ENCODE assay signal across 9 cellular contexts in genomic region chr12:15863984-15864383, GRCh38. TPM values are rescaled to one million over a fixed set of nuclear protein-coding genes. Genes with fewer than 3 reads are reported as not detected.
DNase-seq lines count a peak whose midpoint lies in the region; ATAC-seq, FAIRE-seq and TF ChIP-seq lines count a peak whose summit lies in the region.
"Had no signal": no experiment of that assay in that cellular context is flagged by ENCODE, and none has a peak within 500 bp of the region (broad histone marks: within the 10 kb centered on the region; RNA-seq: fewer than 3 reads in every experiment).

No MANE protein-coding gene starts in this region.

- no peak overlapping the region for H3K4me3 ChIP-seq in mammary epithelial cell (replicated peaks in 1 of 3; ENCODE audit: insufficient read depth in 1 of 3, low read depth in 2 of 3, low read length in 3 of 3)
- H3K4me3 ChIP-seq in right atrium auricular region, result no peak overlapping the region
- H3K4me3 ChIP-seq: upper lobe of left lung had no signal

- DNase-seq in GM12891 (ENCODE audit: insufficient read length, low spot score), result no peak
- DNase-seq in activated T-helper 1 cell treated with anti-CD3 and anti-CD28 coated beads, Interleukin-12 subunit alpha, Interleukin-12 subunit beta, Interleukin-2, Interleukin-4 antibody, amounts not matched to agents 30 ng/mL and 10 ng/mL and 1 ng/mL, durations not matched to agents 14 hours and 24 hours and 36 hours (ENCODE audit: low spot score), result no peak
- no peak for DNase-seq in mammary epithelial cell
- no peak for DNase-seq in right atrium auricular region (ENCODE audit: low spot score)
- no peak for DNase-seq in NCI-H226
- DNase-seq in D721Med (ENCODE audit: insufficient read length, low spot score), result no peak
- DNase-seq: upper lobe of left lung had no signal

- H3K4me1 ChIP-seq in mammary epithelial cell (ENCODE audit: insufficient read depth, low read length) (no peaks in the 10 kb centered on the region), right atrium auricular region (no peaks in the 10 kb centered on the region)
- H3K4me1 ChIP-seq: upper lobe of left lung had no signal

- CTCF ChIA-PET in mammary epithelial cell (lab: Charles Lee; ENCODE audit: low non-redundant PET), result no interaction called here

- intact Hi-C loops in activated T-helper 1 cell treated with anti-CD3 and anti-CD28 coated beads, Interleukin-12 subunit alpha, Interleukin-12 subunit beta, Interleukin-2, Interleukin-4 antibody, amounts not matched to agents 30 ng/mL and 10 ng/mL and 1 ng/mL, durations not matched to agents 14 hours and 24 hours and 36 hours (cut with micrococcal nuclease), result no loop called here
- intact Hi-C loops in mammary epithelial cell (cut with micrococcal nuclease), result no loop called here

- H3K36me3 ChIP-seq in mammary epithelial cell (ENCODE audit: insufficient read depth, low read length), result no peaks in the 10 kb centered on the region
- no peaks in the 10 kb centered on the region for H3K36me3 ChIP-seq in right atrium auricular region
- H3K36me3 ChIP-seq: upper lobe of left lung had no signal

- WGBS in mammary epithelial cell (ENCODE audit: low coverage, missing lambda C conversion rate), result 95% methylated on average over 6 of the region's 6 CpGs

- no peak overlapping the region for H3K27ac Mint-ChIP-seq in activated T-helper 1 cell treated with anti-CD3 and anti-CD28 coated beads, Interleukin-12 subunit alpha, Interleukin-12 subunit beta, Interleukin-2, Interleukin-4 antibody, amounts not matched to agents 30 ng/mL and 10 ng/mL and 1 ng/mL, durations not matched to agents 14 hours and 24 hours and 36 hours

- H3K27me3 Mint-ChIP-seq in activated T-helper 1 cell treated with anti-CD3 and anti-CD28 coated beads, Interleukin-12 subunit alpha, Interleukin-12 subunit beta, Interleukin-2, Interleukin-4 antibody, amounts not matched to agents 30 ng/mL and 10 ng/mL and 1 ng/mL, durations not matched to agents 14 hours and 24 hours and 36 hours (ENCODE audit: insufficient read depth), result peaks cover 29% of the 10 kb centered on the region

- H3K79me2 ChIP-seq in mammary epithelial cell (ENCODE audit: insufficient read depth, low read length), result no peaks in the 10 kb centered on the region

- peak; percentile 91 for ATAC-seq in GM21367 (IDR thresholded peaks at IDR 0.05; ENCODE audit: unreplicated experiment)
- ATAC-seq in HG03354 (IDR thresholded peaks at IDR 0.05; ENCODE audit: poor library complexity, severe bottlenecking, unreplicated experiment), result peak; percentile 86

- H3K27ac ChIP-seq in mammary epithelial cell (ENCODE audit: insufficient read depth, low read depth, low read length), result no peak overlapping the region
- H3K27ac ChIP-seq in right atrium auricular region, result no peak overlapping the region
- H3K27ac ChIP-seq: upper lobe of left lung had no signal

- H2AFZ ChIP-seq in mammary epithelial cell (ENCODE audit: low read depth, low read length), result no peak overlapping the region

- H3K9me3 ChIP-seq in mammary epithelial cell (replicated peaks; ENCODE audit: insufficient read depth, low read length) (no peaks in the 10 kb centered on the region), right atrium auricular region (no peaks in the 10 kb centered on the region)
- H3K9me3 ChIP-seq: upper lobe of left lung had no signal

- no peaks in the 10 kb centered on the region for H4K20me1 ChIP-seq in mammary epithelial cell (ENCODE audit: insufficient read depth, low read length)

- no peak overlapping the region for H3K9ac ChIP-seq in mammary epithelial cell (ENCODE audit: insufficient read depth, low read length)

- no peaks in the 10 kb centered on the region for H3K36me3 Mint-ChIP-seq in activated T-helper 1 cell treated with anti-CD3 and anti-CD28 coated beads, Interleukin-12 subunit alpha, Interleukin-12 subunit beta, Interleukin-2, Interleukin-4 antibody, amounts not matched to agents 30 ng/mL and 10 ng/mL and 1 ng/mL, durations not matched to agents 14 hours and 24 hours and 36 hours (ENCODE audit: low read depth)

- TF ChIP-seq POLR2A in GM12891 (IDR thresholded peaks at IDR 0.05; ENCODE audit: low read depth, low read length), result no peak

- dilution Hi-C loops in mammary epithelial cell (cut with HindIII; ENCODE audit: low sequenced_read_pairs), result no loop called here

- H3K9me3 Mint-ChIP-seq in activated T-helper 1 cell treated with anti-CD3 and anti-CD28 coated beads, Interleukin-12 subunit alpha, Interleukin-12 subunit beta, Interleukin-2, Interleukin-4 antibody, amounts not matched to agents 30 ng/mL and 10 ng/mL and 1 ng/mL, durations not matched to agents 14 hours and 24 hours and 36 hours, result no peaks in the 10 kb centered on the region

- H3K4me1 Mint-ChIP-seq in activated T-helper 1 cell treated with anti-CD3 and anti-CD28 coated beads, Interleukin-12 subunit alpha, Interleukin-12 subunit beta, Interleukin-2, Interleukin-4 antibody, amounts not matched to agents 30 ng/mL and 10 ng/mL and 1 ng/mL, durations not matched to agents 14 hours and 24 hours and 36 hours (ENCODE audit: low read depth), result peaks cover 8% of the 10 kb centered on the region

- no peak for TF ChIP-seq CTCF in mammary epithelial cell (conservative IDR thresholded peaks at IDR 0.05 in 1 of 2, IDR thresholded peaks at IDR 0.05 in 1 of 2; ENCODE audit: extremely low read depth in 1 of 2, insufficient read depth in 1 of 2, low read depth in 1 of 2, low read length in 2 of 2)
- no peak for TF ChIP-seq CTCF in right atrium auricular region (IDR thresholded peaks at IDR 0.05)
- TF ChIP-seq CTCF in D721Med (IDR thresholded peaks at IDR 0.05; ENCODE audit: insufficient read depth, missing control alignments), result no peak

- H3K27me3 ChIP-seq in mammary epithelial cell (ENCODE audit: insufficient read depth, low read length) (peaks cover 3% of the 10 kb centered on the region), right atrium auricular region (no peaks in the 10 kb centered on the region)
- H3K27me3 ChIP-seq: upper lobe of left lung had no signal

- H3K4me3 Mint-ChIP-seq in activated T-helper 1 cell treated with anti-CD3 and anti-CD28 coated beads, Interleukin-12 subunit alpha, Interleukin-12 subunit beta, Interleukin-2, Interleukin-4 antibody, amounts not matched to agents 30 ng/mL and 10 ng/mL and 1 ng/mL, durations not matched to agents 14 hours and 24 hours and 36 hours, result peak overlapping the region; percentile 37

- no peak for FAIRE-seq in GM12891 (lab: Jason Lieb, UNC)
- FAIRE-seq in D721Med (lab: Jason Lieb, UNC), result no peak

- in situ Hi-C loops in mammary epithelial cell (cut with MboI; ENCODE audit: low sequenced_read_pairs in 2 of 2), result loop anchor here (25.0 kb wide), 2 partner anchors 577 to 602 kb away; no protein-coding TSS in a partner anchor

- H3K4me2 ChIP-seq in mammary epithelial cell (ENCODE audit: insufficient read depth, low read depth, low read length), result no peak overlapping the region

- BruUV-seq in mammary epithelial cell (replicated peaks; lab: Mats Ljungman, UMichigan), result no TSS peak

TF ChIP-seq in GM12891, 5 proteins besides CTCF, POLR2A, EP300 and RAD21:
- TF ChIP-seq SPI1 (IDR thresholded peaks at IDR 0.05; ENCODE audit: low read depth, low read length) (peak; percentile 79), POLR2AphosphoS5 (IDR thresholded peaks at IDR 0.05; ENCODE audit: low read depth, low read length) (no peak)

RNA-seq across cellular contexts. Expression of gene STRAP, which starts 18.2 kb away (rescaled TPM):
- 91.2 TPM for polyA plus RNA-seq in GM12891 (2012; ENCODE audit: low read depth, missing spikeins)
- total RNA-seq in activated T-helper 1 cell treated with anti-CD3 and anti-CD28 coated beads, Interleukin-12 subunit alpha, Interleukin-12 subunit beta, Interleukin-2, Interleukin-4 antibody, amounts not matched to agents 30 ng/mL and 10 ng/mL and 1 ng/mL, durations not matched to agents 14 hours and 24 hours and 36 hours, result 147 and 156 TPM in 2 replicates
- total RNA-seq in mammary epithelial cell (100 to 1,000 TPM in 1 of 2 donors, 10 to 100 TPM in 1; 83.2 to 163 TPM), right atrium auricular region (10 to 100 TPM; 75.7 to 77.1 TPM)
- polyA plus RNA-seq in mammary epithelial cell, result 133 TPM
- 84.0 TPM for polyA minus RNA-seq in mammary epithelial cell

RNA-seq across cellular contexts. Expression of gene DERA, which starts 47.1 kb away (rescaled TPM):
- 31.0 TPM for polyA plus RNA-seq in GM12891 (2012; ENCODE audit: low read depth, missing spikeins)
- 15.3 and 17.1 TPM in 2 replicates for total RNA-seq in activated T-helper 1 cell treated with anti-CD3 and anti-CD28 coated beads, Interleukin-12 subunit alpha, Interleukin-12 subunit beta, Interleukin-2, Interleukin-4 antibody, amounts not matched to agents 30 ng/mL and 10 ng/mL and 1 ng/mL, durations not matched to agents 14 hours and 24 hours and 36 hours
- total RNA-seq in mammary epithelial cell (10 to 100 TPM; 43.2 to 49.2 TPM), right atrium auricular region (10 to 100 TPM; 20.0 to 20.8 TPM)
- polyA plus RNA-seq in mammary epithelial cell, result 30.6 TPM
- 29.7 TPM for polyA minus RNA-seq in mammary epithelial cell
